13 cellular contexts compared by ENCODE assay signal in genomic region chr9:113600871-113601545, GRCh38.
A peak's percentile ranks its signal among the peaks of the same experiment; 100 is the strongest.
DNase-seq lines count a peak whose midpoint lies in the region; ATAC-seq, FAIRE-seq and TF ChIP-seq lines count a peak whose summit lies in the region.
"Had no signal": no experiment of that assay in that cellular context is flagged by ENCODE, and none has a peak within 500 bp of the region (broad histone marks: within the 10 kb centered on the region; RNA-seq: fewer than 3 reads in every experiment).

No MANE protein-coding gene starts in this region.

- DNase-seq in CD14-positive monocyte (ENCODE audit: low spot score): peak; percentile 24
- DNase-seq in central memory CD8-positive, alpha-beta T cell (ENCODE audit: low spot score in 2 of 2): no peak
- DNase-seq in neural crest cell (ENCODE audit: low read depth, low spot score): no peak
- no peak for DNase-seq in H54 (ENCODE audit: insufficient read length, low spot score)
- DNase-seq in sciatic nerve (ENCODE audit: low spot score): no peak
- DNase-seq: activated CD8-positive, alpha-beta memory T cell treated with anti-CD3 and anti-CD28 coated beads, Interleukin-2, amount 50 U/mL, for 4 hours; SK-N-SH; stomach had no signal

- no peak for TF ChIP-seq EP300 in Ishikawa (IDR thresholded peaks at IDR 0.05; ENCODE audit: borderline replicate concordance)

- no peak for TF ChIP-seq RAD21 in Ishikawa (IDR thresholded peaks at IDR 0.05; ENCODE audit: low read depth)

- no peak for TF ChIP-seq CTCF in CD14-positive monocyte (IDR thresholded peaks at IDR 0.05)
- TF ChIP-seq CTCF in neural crest cell (conservative IDR thresholded peaks at IDR 0.05): no peak

- peaks cover 0 to 6% (median 2%) of the 10 kb centered on the region in 3 donors for H3K27me3 Mint-ChIP-seq in CD14-positive monocyte (ENCODE audit: low read depth in 3 of 3)
- no peaks in the 10 kb centered on the region for H3K27me3 Mint-ChIP-seq in central memory CD8-positive, alpha-beta T cell
- H3K27me3 Mint-ChIP-seq in neural crest cell (ENCODE audit: low read depth): no peaks in the 10 kb centered on the region

- no peak for FAIRE-seq in H54 (lab: Jason Lieb, UNC)

- no peak overlapping the region for H3K27ac Mint-ChIP-seq in CD14-positive monocyte
- peak overlapping the region; percentile 20 for H3K27ac Mint-ChIP-seq in central memory CD8-positive, alpha-beta T cell (ENCODE audit: low read depth)
- H3K27ac Mint-ChIP-seq in neural crest cell (ENCODE audit: unreplicated experiment): peak overlapping the region; percentile 93

- H3K36me3 Mint-ChIP-seq in CD14-positive monocyte (peaks cover 23 to 24% of the 10 kb centered on the region in 2 donors), neural crest cell (ENCODE audit: low read depth) (peaks cover 5% of the 10 kb centered on the region)
- peaks cover 12% of the 10 kb centered on the region for H3K36me3 Mint-ChIP-seq in central memory CD8-positive, alpha-beta T cell (ENCODE audit: insufficient read depth)

- ATAC-seq in central memory CD8-positive, alpha-beta T cell (replicated peaks; ENCODE audit: extremely low read depth, poor library complexity, severe bottlenecking): no peak
- no peak for ATAC-seq in GM18870 (IDR thresholded peaks at IDR 0.05; ENCODE audit: unreplicated experiment)
- no peak for ATAC-seq in GM21526 (IDR thresholded peaks at IDR 0.05; ENCODE audit: low FRiP score, unreplicated experiment)
- no peak for ATAC-seq in sciatic nerve
- ATAC-seq: mucosa of descending colon had no signal

- H3K9me3 Mint-ChIP-seq in CD14-positive monocyte (peaks cover 0 to 1% (median 0%) of the 10 kb centered on the region in 7 donors), neural crest cell (no peaks in the 10 kb centered on the region)
- H3K9me3 Mint-ChIP-seq in central memory CD8-positive, alpha-beta T cell: no peaks in the 10 kb centered on the region
- H3K9me3 Mint-ChIP-seq: CD8-positive, alpha-beta memory T cell had no signal

- H3K4me3 Mint-ChIP-seq in CD14-positive monocyte: no peak overlapping the region
- no peak overlapping the region for H3K4me3 Mint-ChIP-seq in central memory CD8-positive, alpha-beta T cell
- peak overlapping the region; percentile 33 for H3K4me3 Mint-ChIP-seq in neural crest cell
- H3K4me3 Mint-ChIP-seq: CD8-positive, alpha-beta memory T cell had no signal

- TF ChIP-seq POLR2A in H54 (IDR thresholded peaks at IDR 0.05; ENCODE audit: low read depth, low read length): no peak

- intact Hi-C loops in CD14-positive monocyte (cut with micrococcal nuclease) (no loop called here), sciatic nerve (cut with DNase I) (no loop called here)

- peaks cover 4% of the 10 kb centered on the region for H3K4me1 Mint-ChIP-seq in CD14-positive monocyte
- no peaks in the 10 kb centered on the region for H3K4me1 Mint-ChIP-seq in central memory CD8-positive, alpha-beta T cell
- H3K4me1 Mint-ChIP-seq in neural crest cell: peaks cover 55% of the 10 kb centered on the region

TF ChIP-seq in Ishikawa, 13 proteins besides CTCF, POLR2A, EP300 and RAD21:
- no peak for TF ChIP-seq USF1 (IDR thresholded peaks at IDR 0.05)
- TF ChIP-seq ZBTB7A (IDR thresholded peaks at IDR 0.05; ENCODE audit: low read depth): 0 out of 2 replicates have a peak, but pooled peaks have one; percentile 34

Comparison
In these comparisons a context has a peak if more than half of its experiments do, and no peak if none do; other contexts are left out.
1. H3K27ac Mint-ChIP-seq: peak in central memory CD8-positive, alpha-beta T cell (single experiment) and neural crest cell (single experiment); none in CD14-positive monocyte (0 of 7).